ENCODE assay signal across 8 cellular contexts in genomic region chr11:65646921-65647701, GRCh38. TPM values are rescaled to one million over a fixed set of nuclear protein-coding genes. Genes with fewer than 3 reads are reported as not detected.
DNase-seq lines count a peak whose midpoint lies in the region; ATAC-seq and TF ChIP-seq lines count a peak whose summit lies in the region.
"Had no signal": no experiment of that assay in that cellular context is flagged by ENCODE, and none has a peak within 500 bp of the region (broad histone marks: within the 10 kb centered on the region; RNA-seq: fewer than 3 reads in every experiment).

No MANE protein-coding gene starts in this region.

- peak overlapping the region in 1 of 2 donors; percentile 72 for H3K27ac ChIP-seq in coronary artery
- peak overlapping the region in 1 of 2 donors; percentile 48 for H3K27ac ChIP-seq in left lung
- no peak overlapping the region for H3K27ac ChIP-seq in testis

- no peaks in the 10 kb centered on the region for H3K9me3 Mint-ChIP-seq in Calu3 (ENCODE audit: low read depth, unreplicated experiment)

- DNase-seq in LNCaP clone FGC (ENCODE audit: low read depth): no peak
- no peak for DNase-seq in coronary artery (ENCODE audit: low spot score)
- DNase-seq in left lung: peak in 1 of 2 donors; percentile 82
- no peak for DNase-seq in testis
- no peak for DNase-seq in Calu3
- no peak for DNase-seq in SIG-M5 treated with dmso at 0.1 percent for 504 hours (lab: John Stamatoyannopoulos, UW; ENCODE audit: unreplicated experiment)
- DNase-seq in DMS79 treated with DMSO at 0.1 percent for 48 hours (lab: John Stamatoyannopoulos, UW): no peak
- DNase-seq: effector CD4-positive, alpha-beta T cell had no signal

- peaks cover 13 to 35% of the 10 kb centered on the region in 2 donors for H3K4me1 ChIP-seq in left lung
- H3K4me1 ChIP-seq in testis: peaks cover 6% of the 10 kb centered on the region

- no peaks in the 10 kb centered on the region for H3K9me3 ChIP-seq in left lung
- H3K9me3 ChIP-seq in testis: no peaks in the 10 kb centered on the region

- peaks cover 34% of the 10 kb centered on the region for H3K36me3 Mint-ChIP-seq in Calu3 (ENCODE audit: insufficient read depth, unreplicated experiment)

- H3K4me1 Mint-ChIP-seq in Calu3 (ENCODE audit: low read depth, unreplicated experiment): peaks cover 41% of the 10 kb centered on the region

- CTCF ChIA-PET in Calu3 (lab: Charles Lee): no interaction called here

- H3K27ac Mint-ChIP-seq in Calu3 (ENCODE audit: unreplicated experiment): no peak overlapping the region

- H3K27me3 ChIP-seq in left lung (no peaks in the 10 kb centered on the region), testis (no peaks in the 10 kb centered on the region)

- no peak for TF ChIP-seq POLR2A in testis (IDR thresholded peaks at IDR 0.05)

- WGBS in testis, 2 donors: 45 to 57% methylated on average over 33 to 85 of the region's 91 CpGs

- H3K36me3 ChIP-seq in left lung (peaks cover 0 to 90% of the 10 kb centered on the region in 2 donors), testis (ENCODE audit: low read depth, missing control alignments) (no peaks in the 10 kb centered on the region)

- no peak for TF ChIP-seq CTCF in LNCaP clone FGC (IDR thresholded peaks at IDR 0.05; ENCODE audit: control insufficient read depth, extremely low read depth, insufficient read depth)
- TF ChIP-seq CTCF in coronary artery (IDR thresholded peaks at IDR 0.05): no peak
- no peak for TF ChIP-seq CTCF in left lung (IDR thresholded peaks at IDR 0.05)
- TF ChIP-seq CTCF in testis (IDR thresholded peaks at IDR 0.05): no peak
- no peak for TF ChIP-seq CTCF in Calu3 (IDR thresholded peaks at IDR 0.05; ENCODE audit: unreplicated experiment)

- intact Hi-C loops in left lung (cut with DNase I) (no loop called here), testis (cut with DNase I; ENCODE audit: low total_unique reads) (no loop called here), Calu3 (cut with micrococcal nuclease; ENCODE audit: unreplicated experiment) (no loop called here)

- H3K4me3 ChIP-seq in LNCaP clone FGC (ENCODE audit: low read depth, low read length) (peak overlapping the region; percentile 54), coronary artery (peak overlapping the region; percentile 60), left lung (peak overlapping the region; percentile 27 to 37), testis (peak overlapping the region; percentile 37 to 43)

- no peaks in the 10 kb centered on the region for H3K27me3 Mint-ChIP-seq in Calu3 (ENCODE audit: unreplicated experiment)

- no peak overlapping the region for H3K4me3 Mint-ChIP-seq in Calu3 (ENCODE audit: low read depth, unreplicated experiment)

- ATAC-seq in left lung: peak; percentile 81

- BruUV-seq in Calu3 (replicated peaks; lab: Mats Ljungman, UMichigan): no TSS peak

RNA-seq across cellular contexts. Expression of gene SIPA1, which starts 9.2 kb away (rescaled TPM):
- total RNA-seq in left lung: 100 to 1,000 TPM in 1 of 2 donors, 10 to 100 TPM in 1; 77.3 to 107 TPM
- 10 to 100 TPM; 15.2 to 23.5 TPM for total RNA-seq in testis
- polyA plus RNA-seq in testis (ENCODE audit: insufficient read depth, low read depth, low replicate concordance): 29.0 TPM
- total RNA-seq in Calu3 (2022): 33.0 and 41.3 TPM in 2 replicates

RNA-seq across cellular contexts. Expression of gene RELA, which starts 15.6 kb away (rescaled TPM):
- total RNA-seq in left lung (10 to 100 TPM; 56.5 to 67.9 TPM), testis (10 to 100 TPM; 64.9 to 82.0 TPM), Calu3 (2022) (76.4 and 79.6 TPM in 2 replicates)
- polyA plus RNA-seq in testis (ENCODE audit: insufficient read depth, low read depth, low replicate concordance): 47.5 TPM

RNA-seq across cellular contexts. Expression of gene PCNX3, which starts 31.5 kb away (rescaled TPM):
- 10 to 100 TPM; 36.7 to 44.5 TPM for total RNA-seq in left lung
- total RNA-seq in testis: 10 to 100 TPM; 78.4 to 87.6 TPM
- polyA plus RNA-seq in testis (ENCODE audit: insufficient read depth, low read depth, low replicate concordance): 61.4 TPM
- 72.8 and 77.4 TPM in 2 replicates for total RNA-seq in Calu3 (2022)

RNA-seq across cellular contexts. Expression of gene MAP3K11, which starts 33.1 kb away (rescaled TPM):
- total RNA-seq in left lung: 100 to 1,000 TPM in 1 of 2 donors, 10 to 100 TPM in 1; 74.7 to 100 TPM
- 10 to 100 TPM; 68.4 to 75.7 TPM for total RNA-seq in testis
- 40.7 TPM for polyA plus RNA-seq in testis (ENCODE audit: insufficient read depth, low read depth, low replicate concordance)
- total RNA-seq in Calu3 (2022): 86.3 and 91.4 TPM in 2 replicates

RNA-seq across cellular contexts. Expression of gene KCNK7, which starts 51.5 kb away (rescaled TPM):
- 1 to 10 TPM in 1 of 2 donors, not detected in 1; 2.0 TPM for total RNA-seq in left lung
- 1 to 10 TPM in 1 of 2 donors, under 1 TPM in 1; 0.99 to 2.5 TPM for total RNA-seq in testis
- 0.26 TPM for polyA plus RNA-seq in testis (ENCODE audit: insufficient read depth, low read depth, low replicate concordance)
- total RNA-seq in Calu3 (2022): 1.2 and 1.4 TPM in 2 replicates
